In the genomic region with DNA sequence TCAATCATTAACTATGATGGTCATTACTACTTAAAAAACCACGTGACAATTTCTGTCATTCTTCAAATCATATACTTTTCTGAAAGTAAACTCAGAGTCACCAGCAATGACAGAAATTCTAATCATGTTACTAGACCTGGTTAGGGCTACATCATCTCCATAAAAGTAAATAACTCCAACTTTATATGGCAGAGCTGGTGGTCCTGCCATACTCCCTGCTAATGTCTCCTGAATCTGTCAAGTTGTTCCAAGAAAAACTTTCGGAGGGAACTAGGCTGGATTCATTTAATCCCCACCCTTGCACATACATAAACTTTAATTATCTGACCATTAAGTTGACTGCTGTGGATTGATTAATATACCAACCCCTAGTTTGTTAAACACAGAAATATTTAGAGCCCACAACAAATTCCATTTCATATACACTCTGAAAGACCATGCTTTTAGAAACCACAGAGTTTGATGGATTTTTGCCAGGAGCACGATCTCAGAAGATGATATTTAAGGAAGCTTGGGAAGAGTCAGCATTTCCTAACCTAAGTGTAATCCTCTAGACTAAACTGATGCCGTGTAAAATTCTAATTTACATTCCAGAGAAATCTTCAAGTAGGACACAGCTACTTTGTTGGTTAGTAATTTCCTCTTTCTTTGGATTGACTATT, we compare ENCODE assay signal across 23 cellular contexts.
A peak's percentile ranks its signal among the peaks of the same experiment; 100 is the strongest.
DNase-seq lines count a peak whose midpoint lies in the region; TF ChIP-seq lines count a peak whose summit lies in the region.
"Had no signal": no experiment of that assay in that cellular context is flagged by ENCODE, and none has a peak within 500 bp of the region (broad histone marks: within the 10 kb centered on the region; RNA-seq: fewer than 3 reads in every experiment).

No MANE protein-coding gene starts in this region.

- CTCF ChIA-PET in OCI-LY7 (lab: Charles Lee; ENCODE audit: unreplicated experiment), result no interaction called here

- H4K20me1 ChIP-seq in OCI-LY7 (ENCODE audit: insufficient read depth, low read length), result no peaks in the 10 kb centered on the region

- intact Hi-C loops in OCI-LY7 (cut with micrococcal nuclease; ENCODE audit: unreplicated experiment), result no loop called here

- no peaks in the 10 kb centered on the region for H3K9me3 ChIP-seq in SK-N-MC (ENCODE audit: low read depth, low read length)
- no peaks in the 10 kb centered on the region for H3K9me3 ChIP-seq in skeletal muscle satellite cell (replicated peaks; ENCODE audit: low read length)
- no peaks in the 10 kb centered on the region for H3K9me3 ChIP-seq in OCI-LY7 (ENCODE audit: low read length)

- H3K36me3 ChIP-seq in SK-N-MC (ENCODE audit: insufficient read depth, low read length) (no peaks in the 10 kb centered on the region), skeletal muscle satellite cell (ENCODE audit: insufficient read depth, low read length) (no peaks in the 10 kb centered on the region), OCI-LY7 (ENCODE audit: insufficient read depth, low read length) (no peaks in the 10 kb centered on the region)
- H3K36me3 ChIP-seq: cardiac muscle cell, spleen, WERI-Rb-1 had no signal

- H3K4me1 ChIP-seq in skeletal muscle satellite cell (ENCODE audit: control insufficient read depth, insufficient read depth, low read length), result peaks cover 9% of the 10 kb centered on the region
- H3K4me1 ChIP-seq in OCI-LY7 (ENCODE audit: insufficient read depth, low read length, poor library complexity, severe bottlenecking), result no peaks in the 10 kb centered on the region
- H3K4me1 ChIP-seq: spleen had no signal

- BruUV-seq in OCI-LY7 (replicated peaks; lab: Mats Ljungman, UMichigan), result no TSS peak

- H3K4me3 ChIP-seq in SK-N-MC, result peak overlapping the region; percentile 20
- no peak overlapping the region for H3K4me3 ChIP-seq in skeletal muscle satellite cell (ENCODE audit: low read length)
- H3K4me3 ChIP-seq in OCI-LY7 (ENCODE audit: low read depth, low read length, poor library complexity, severe bottlenecking), result no peak overlapping the region
- H3K4me3 ChIP-seq: cardiac muscle cell, spleen had no signal

- no peaks in the 10 kb centered on the region for H3K27me3 ChIP-seq in skeletal muscle satellite cell (ENCODE audit: control insufficient read depth, insufficient read depth, low read length)
- H3K27me3 ChIP-seq: cardiac muscle cell, spleen had no signal

- DNase-seq in ELR (ENCODE audit: low read depth) (peak; percentile 76), SK-N-MC (ENCODE audit: low read depth, low spot score) (peak; percentile 97), fibroblast of peridontal ligament (ENCODE audit: extremely low read depth) (peak; percentile 97), NCI-H524 (lab: John Stamatoyannopoulos, UW) (no peak), NCI-H748 (lab: John Stamatoyannopoulos, UW; ENCODE audit: unreplicated experiment) (no peak), middle frontal gyrus (ENCODE audit: extremely low spot score, low spot score) (no peak), OCI-LY7 (ENCODE audit: low spot score) (no peak)
- DNase-seq: activated effector memory CD4-positive, alpha-beta T cell treated with anti-CD3 and anti-CD28 coated beads, Interleukin-2, amount 50 U/mL, for 16 hours; CD4-positive, CD25-positive, alpha-beta regulatory T cell; DMS79 treated with DMSO at 0.1 percent for 48 hours; effector CD8-positive, alpha-beta T cell; immature natural killer cell; Karpas-422; mesendoderm; NCI-H1436; NCI-H446; occipital lobe; PC-3; spleen; stimulated activated naive CD4-positive, alpha-beta T cell treated with Interleukin-2 at 50 U/mL for 16 hours; WERI-Rb-1 had no signal

- POLR2A ChIA-PET in OCI-LY7 (lab: Charles Lee), result no interaction called here

- H3K9ac ChIP-seq in SK-N-MC (ENCODE audit: insufficient read length), result peak overlapping the region; percentile 20
- no peak overlapping the region for H3K9ac ChIP-seq in skeletal muscle satellite cell (ENCODE audit: low read depth, low read length)

- H3K4me2 ChIP-seq in skeletal muscle satellite cell (ENCODE audit: low read length) (peak overlapping the region; percentile 1), OCI-LY7 (ENCODE audit: low read length) (no peak overlapping the region)

- H3K27ac ChIP-seq in SK-N-MC (peak overlapping the region; percentile 86), OCI-LY7 (ENCODE audit: low read depth, low read length, poor library complexity, severe bottlenecking) (no peak overlapping the region)
- H3K27ac ChIP-seq: cardiac muscle cell, spleen, WERI-Rb-1 had no signal

- H3K9me2 ChIP-seq in OCI-LY7 (ENCODE audit: insufficient read depth, low read length), result no peaks in the 10 kb centered on the region

- no peak for TF ChIP-seq CTCF in OCI-LY7 (conservative IDR thresholded peaks at IDR 0.05; ENCODE audit: low read length)

- H2AFZ ChIP-seq in OCI-LY7 (ENCODE audit: low read length), result no peak overlapping the region

- H3K79me2 ChIP-seq in OCI-LY7 (ENCODE audit: insufficient read depth, low read depth, low read length), result no peaks in the 10 kb centered on the region

Comparison
In these comparisons a context has a peak if more than half of its experiments do, and no peak if none do; other contexts are left out.
1. DNase-seq: peak in ELR (single experiment), SK-N-MC (single experiment) and fibroblast of peridontal ligament (single experiment); none in NCI-H524 (0 of 2), NCI-H748 (single experiment), middle frontal gyrus (single experiment) and OCI-LY7 (single experiment).